In the genomic region with DNA sequence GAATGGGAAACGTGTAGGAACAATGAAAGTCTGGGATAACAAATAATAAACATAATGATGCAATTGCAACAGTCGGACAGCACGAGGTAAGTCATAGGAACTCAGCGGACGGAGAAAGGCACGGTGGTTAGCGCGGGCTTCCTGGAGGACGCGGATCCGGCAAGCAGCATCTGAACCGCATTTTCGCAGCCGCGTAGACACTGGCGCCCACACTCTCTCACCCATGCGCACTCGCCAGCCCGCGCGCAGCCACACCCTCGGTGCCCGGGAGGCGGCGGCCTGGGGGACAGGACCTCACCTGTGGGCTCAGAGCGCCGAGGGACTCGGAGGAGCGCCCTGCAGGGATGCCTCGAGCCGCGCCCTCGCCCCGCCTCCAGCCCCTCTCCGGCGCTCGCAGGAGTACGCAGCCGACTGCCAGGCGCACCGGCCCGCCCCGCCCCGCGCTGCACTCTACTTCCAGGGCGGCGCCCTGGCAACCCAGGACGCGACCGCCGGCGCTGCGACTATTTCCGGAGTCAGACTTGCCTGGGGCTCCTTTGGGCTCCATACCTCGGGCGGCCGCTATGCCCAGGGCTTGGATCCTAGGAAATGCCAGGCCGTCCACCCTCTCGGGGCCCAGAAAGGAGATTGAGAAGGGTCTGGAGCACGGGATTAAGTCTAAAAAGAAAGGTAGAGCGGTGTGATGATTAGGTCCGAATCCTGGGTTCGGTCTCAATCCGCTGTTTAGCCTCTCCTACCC, we compare ENCODE assay signal across 8 cellular contexts. TPM values are rescaled to one million over a fixed set of nuclear protein-coding genes. Genes with fewer than 3 reads are reported as not detected.
DNase-seq lines count a peak whose midpoint lies in the region; ATAC-seq and TF ChIP-seq lines count a peak whose summit lies in the region.

A gene (minus strand): TSS at position 413 of the 739 bp plus-strand sequence. CDS start 13,805 bp downstream, outside the sequence.

- intact Hi-C loops in right cardiac atrium (cut with DNase I), result no loop called here
- intact Hi-C loops in vagina (cut with DNase I), result no loop called here

- H3K4me3 Mint-ChIP-seq in T-helper 1 cell treated with Interleukin-12 subunit alpha and Interleukin-12 subunit beta and Interleukin-4 antibody, amounts not matched to agents 30 μg/mL and 1 μg/mL, for 36 hours, result peak within 1 kb of the TSS; percentile 94

- H3K4me1 Mint-ChIP-seq in T-helper 1 cell treated with Interleukin-12 subunit alpha and Interleukin-12 subunit beta and Interleukin-4 antibody, amounts not matched to agents 30 μg/mL and 1 μg/mL, for 36 hours (ENCODE audit: low read depth), result peaks cover 23% of the 10 kb centered on the region

- peak within 1 kb of the TSS; percentile 88 for H3K27ac Mint-ChIP-seq in T-helper 1 cell treated with Interleukin-12 subunit alpha and Interleukin-12 subunit beta and Interleukin-4 antibody, amounts not matched to agents 30 μg/mL and 1 μg/mL, for 36 hours

- no peaks in the 10 kb centered on the region for H3K27me3 Mint-ChIP-seq in T-helper 1 cell treated with Interleukin-12 subunit alpha and Interleukin-12 subunit beta and Interleukin-4 antibody, amounts not matched to agents 30 μg/mL and 1 μg/mL, for 36 hours (ENCODE audit: low read depth)

- H3K4me1 ChIP-seq in right cardiac atrium (ENCODE audit: control insufficient read depth, insufficient read depth, low read length) (no peaks in the 10 kb centered on the region), rectal smooth muscle tissue (ENCODE audit: control insufficient read depth, insufficient read depth, low read length) (peaks cover 3% of the 10 kb centered on the region), vagina (peaks cover 13% of the 10 kb centered on the region)

- DNase-seq in NCI-H146 treated with DMSO at 0.1 percent for 48 hours (lab: John Stamatoyannopoulos, UW; ENCODE audit: unreplicated experiment) (peak; percentile 57), right cardiac atrium (peak; percentile 91 to 96 (median 95)), vagina (ENCODE audit: extremely low spot score in 2 of 2) (no peak)

- H3K27me3 ChIP-seq in right cardiac atrium (ENCODE audit: control insufficient read depth, insufficient read depth), result no peaks in the 10 kb centered on the region
- no peaks in the 10 kb centered on the region for H3K27me3 ChIP-seq in rectal smooth muscle tissue (ENCODE audit: control insufficient read depth, insufficient read depth, low read length)
- H3K27me3 ChIP-seq in vagina, result no peaks in the 10 kb centered on the region

- H3K4me3 ChIP-seq in GM08714 (ENCODE audit: low read length) (peak within 1 kb of the TSS; percentile 74), right cardiac atrium (ENCODE audit: low read length) (peak within 1 kb of the TSS; percentile 78), rectal smooth muscle tissue (ENCODE audit: low read length) (peak within 1 kb of the TSS; percentile 87), vagina (peak within 1 kb of the TSS; percentile 67 to 80)

- ATAC-seq in HG02588 (IDR thresholded peaks at IDR 0.05; ENCODE audit: unreplicated experiment) (peak; percentile 76), right cardiac atrium (peak; percentile 95 to 96)

- H3K9me3 ChIP-seq in right cardiac atrium (ENCODE audit: control insufficient read depth, low read length) (no peaks in the 10 kb centered on the region), vagina (no peaks in the 10 kb centered on the region)

- H3K9ac ChIP-seq in rectal smooth muscle tissue (ENCODE audit: low read length), result peak within 1 kb of the TSS; percentile 57

- WGBS in right cardiac atrium, result 4% methylated on average over 64 of the region's 64 CpGs

- no peaks in the 10 kb centered on the region for H3K9me3 Mint-ChIP-seq in T-helper 1 cell treated with Interleukin-12 subunit alpha and Interleukin-12 subunit beta and Interleukin-4 antibody, amounts not matched to agents 30 μg/mL and 1 μg/mL, for 36 hours

- H3K27ac ChIP-seq in angular gyrus (ENCODE audit: low read depth, low read length) (peak within 1 kb of the TSS; percentile 41), right cardiac atrium (ENCODE audit: low read length) (peak within 1 kb of the TSS; percentile 83), rectal smooth muscle tissue (ENCODE audit: low read depth, low read length) (peak within 1 kb of the TSS; percentile 68), vagina (peak within 1 kb of the TSS; percentile 59)

- no peaks in the 10 kb centered on the region for H3K36me3 ChIP-seq in rectal smooth muscle tissue (ENCODE audit: control insufficient read depth, insufficient read depth, low read length)
- H3K36me3 ChIP-seq in vagina, result no peaks in the 10 kb centered on the region

- H3K36me3 Mint-ChIP-seq in T-helper 1 cell treated with Interleukin-12 subunit alpha and Interleukin-12 subunit beta and Interleukin-4 antibody, amounts not matched to agents 30 μg/mL and 1 μg/mL, for 36 hours (ENCODE audit: low read depth), result peaks cover 4% of the 10 kb centered on the region

- no peak for TF ChIP-seq POLR2A in vagina (IDR thresholded peaks at IDR 0.05)

- TF ChIP-seq CTCF in vagina (IDR thresholded peaks at IDR 0.05), result no peak

RNA-seq across cellular contexts. Expression of the gene that starts here (rescaled TPM):
- total RNA-seq in right cardiac atrium (1 to 10 TPM; 4.2 to 6.8 (median 6.2) TPM), vagina (5.9 TPM)
- polyA plus RNA-seq in right cardiac atrium, result 6.0 TPM

Comparison
In these comparisons a context has a peak if more than half of its experiments do, and no peak if none do; other contexts are left out.
1. DNase-seq: peak in NCI-H146 treated with DMSO at 0.1 percent for 48 hours (single experiment) and right cardiac atrium (3 of 3); none in vagina (0 of 2).
2. Peak in every context shown above with its lines, with median percentiles within 50 percentile points of each other: H3K4me3 ChIP-seq and H3K27ac ChIP-seq.